8 cellular contexts compared by ENCODE assay signal in genomic region chr2:230326453-230327417, GRCh38. TPM values are rescaled to one million over a fixed set of nuclear protein-coding genes. Genes with fewer than 3 reads are reported as not detected.
DNase-seq lines count a peak whose midpoint lies in the region; ATAC-seq, FAIRE-seq and TF ChIP-seq lines count a peak whose summit lies in the region.

TSS of gene SP140L (plus strand) at chr2:230327193. CDS start at chr2:230327270, 77 bp downstream.

- H3K27ac ChIP-seq in uterus = peak within 1 kb of the TSS; percentile 74 to 78

- TF ChIP-seq CTCF in uterus (IDR thresholded peaks at IDR 0.05) = no peak

- DNase-seq in activated T-helper 9 cell treated with anti-CD3 and anti-CD28 coated beads, Interleukin-2, amount 50 U/mL, for 16 hours (ENCODE audit: low read depth) = peak; percentile 69
- DNase-seq in globus pallidus (ENCODE audit: low spot score) = peak; percentile 26
- DNase-seq in renal cortical epithelial cell (ENCODE audit: low read depth) = peak; percentile 82
- DNase-seq in uterus = peak; percentile 54 to 58

- no peaks in the 10 kb centered on the region for H3K4me1 ChIP-seq in uterus

- peak within 1 kb of the TSS; percentile 38 to 47 for H3K4me3 ChIP-seq in uterus

- H3K36me3 ChIP-seq in uterus = no peaks in the 10 kb centered on the region

- H3K9me3 ChIP-seq in uterus = no peaks in the 10 kb centered on the region

- peak; percentile 73 for FAIRE-seq in A204.1 (lab: Jason Lieb, UNC)

- TF ChIP-seq POLR2A in Raji (IDR thresholded peaks at IDR 0.05; ENCODE audit: insufficient read depth, low read depth, low read length) (peak; percentile 42; the same call in 1 of the 2 replicates), uterus (IDR thresholded peaks at IDR 0.05) (peak in 1 of 2 donors; percentile 29)

- intact Hi-C loops in uterus (cut with DNase I; ENCODE audit: low total_unique reads) = no loop called here

- ATAC-seq in GM18909 (IDR thresholded peaks at IDR 0.05; ENCODE audit: poor library complexity, unreplicated experiment) (peak; percentile 94), HG03135 (IDR thresholded peaks at IDR 0.05; ENCODE audit: unreplicated experiment) (peak; percentile 88)

- H3K27me3 ChIP-seq in uterus = no peaks in the 10 kb centered on the region

RNA-seq across cellular contexts. Expression of gene SP140L, which starts in this region (rescaled TPM):
- total RNA-seq in renal cortical epithelial cell (5.4 and 14.6 TPM in 2 replicates), uterus (10 to 100 TPM in 3 of 4 donors, 1 to 10 TPM in 1; 7.5 to 21.6 (median 14.1) TPM)

Comparison
In these comparisons a context has a peak if more than half of its experiments do, and no peak if none do; other contexts are left out.
1. Peak in every context shown above with its lines: DNase-seq, ATAC-seq, H3K4me3 ChIP-seq and H3K27ac ChIP-seq.
2. DNase-seq: peak in every context shown above with its lines; median percentile 82 in renal cortical epithelial cell; 69 in activated T-helper 9 cell treated with anti-CD3 and anti-CD28 coated beads, Interleukin-2, amount 50 U/mL, for 16 hours; 56 in uterus; 26 in globus pallidus.